ENCODE assay signal across 25 cellular contexts in genomic region chr22:44549021-44549420, GRCh38.
"Had no signal": no experiment of that assay in that cellular context is flagged by ENCODE, and none has a peak within 500 bp of the region (broad histone marks: within the 10 kb centered on the region; RNA-seq: fewer than 3 reads in every experiment).

No MANE protein-coding gene starts in this region.

- ATAC-seq: activated CD8-positive, alpha-beta T cell treated with anti-CD3 and anti-CD28 coated beads, Interleukin-2, amount 10 ng/mL, durations not matched to agents 7 days and 5 days; activated T-helper 17 cell treated with anti-CD3 and anti-CD28 coated beads, Interleukin-2, amount 50 U/mL, for 72 hours; Panc1 had no signal

- H3K9me3 ChIP-seq: adrenal gland, MG63, SJSA1 had no signal

- H3K4me3 ChIP-seq: adrenal gland, MG63, SJSA1 had no signal

- H3K36me3 Mint-ChIP-seq: activated naive CD8-positive, alpha-beta T cell treated with anti-CD3 and anti-CD28 coated beads, Interleukin-2, amount 10 ng/mL, durations not matched to agents 7 days and 5 days had no signal

- H3K27ac ChIP-seq: adrenal gland, SJSA1 had no signal

- H3K9me3 Mint-ChIP-seq: activated naive CD8-positive, alpha-beta T cell treated with anti-CD3 and anti-CD28 coated beads, Interleukin-2, amount 10 ng/mL, durations not matched to agents 7 days and 5 days; activated T-helper 17 cell treated with anti-CD3 and anti-CD28 coated beads, Interleukin-2, amount 50 U/mL, for 72 hours; T-helper 1 cell treated with Interleukin-12 subunit alpha and Interleukin-12 subunit beta and Interleukin-4 antibody, amounts not matched to agents 30 μg/mL and 1 μg/mL, for 36 hours had no signal

- H3K27me3 ChIP-seq: adrenal gland, MG63, SJSA1 had no signal

- H3K4me1 ChIP-seq: adrenal gland had no signal

- H3K36me3 ChIP-seq: adrenal gland, MG63, SJSA1 had no signal

- H3K27ac Mint-ChIP-seq: activated CD8-positive, alpha-beta T cell treated with anti-CD3 and anti-CD28 coated beads, Interleukin-2, amount 10 ng/mL, durations not matched to agents 7 days and 5 days; activated naive CD8-positive, alpha-beta T cell treated with anti-CD3 and anti-CD28 coated beads, Interleukin-2, amount 10 ng/mL, durations not matched to agents 7 days and 5 days; activated T-helper 17 cell treated with anti-CD3 and anti-CD28 coated beads, Interleukin-2, amount 50 U/mL, for 72 hours; T-helper 1 cell treated with Interleukin-12 subunit alpha and Interleukin-12 subunit beta and Interleukin-4 antibody, amounts not matched to agents 30 μg/mL and 1 μg/mL, for 36 hours had no signal

- DNase-seq: activated CD4-positive, alpha-beta T cell treated with anti-CD3 and anti-CD28 coated beads for 48 hours; activated CD4-positive, alpha-beta T cell treated with anti-CD3 and anti-CD28 coated beads, Interleukin-2, amount 50 U/mL, for 4 hours; activated CD4-positive, CD25-positive, alpha-beta regulatory T cell treated with anti-CD3 and anti-CD28 coated beads, Interleukin-2, amount 50 U/mL, for 72 hours; activated CD8-positive, alpha-beta T cell treated with anti-CD3 and anti-CD28 coated beads, Interleukin-2, amount 10 ng/mL, durations not matched to agents 7 days and 5 days; activated naive CD4-positive, alpha-beta T cell treated with anti-CD3 and anti-CD28 coated beads, Interleukin-2, amount 50 U/mL, for 16 hours; activated naive CD8-positive, alpha-beta T cell treated with anti-CD3 and anti-CD28 coated beads, Interleukin-2, amount 10 ng/mL, durations not matched to agents 7 days and 5 days; activated T-cell treated with anti-CD3 and anti-CD28 coated beads, Interleukin-2, amount 50 U/mL, for 48 hours; adrenal gland; anterior cingulate cortex; MG63; MV-4-11; NCI-H1092 treated with DMSO at 0.1 percent for 48 hours; NCI-H1417 treated with DMSO at 0.1 percent for 48 hours; NCI-H1694; NCI-H2029; NCI-H2107; NCI-H226; NCI-H526 treated with DMSO at 0.1 percent for 48 hours; NCI-H82; RPMI8226; SHP77 had no signal

- H3K4me3 Mint-ChIP-seq: activated CD8-positive, alpha-beta T cell treated with anti-CD3 and anti-CD28 coated beads, Interleukin-2, amount 10 ng/mL, durations not matched to agents 7 days and 5 days; activated naive CD8-positive, alpha-beta T cell treated with anti-CD3 and anti-CD28 coated beads, Interleukin-2, amount 10 ng/mL, durations not matched to agents 7 days and 5 days; activated T-helper 17 cell treated with anti-CD3 and anti-CD28 coated beads, Interleukin-2, amount 50 U/mL, for 72 hours; T-helper 1 cell treated with Interleukin-12 subunit alpha and Interleukin-12 subunit beta and Interleukin-4 antibody, amounts not matched to agents 30 μg/mL and 1 μg/mL, for 36 hours had no signal
